8 cellular contexts compared by ENCODE assay signal in the genomic region with DNA sequence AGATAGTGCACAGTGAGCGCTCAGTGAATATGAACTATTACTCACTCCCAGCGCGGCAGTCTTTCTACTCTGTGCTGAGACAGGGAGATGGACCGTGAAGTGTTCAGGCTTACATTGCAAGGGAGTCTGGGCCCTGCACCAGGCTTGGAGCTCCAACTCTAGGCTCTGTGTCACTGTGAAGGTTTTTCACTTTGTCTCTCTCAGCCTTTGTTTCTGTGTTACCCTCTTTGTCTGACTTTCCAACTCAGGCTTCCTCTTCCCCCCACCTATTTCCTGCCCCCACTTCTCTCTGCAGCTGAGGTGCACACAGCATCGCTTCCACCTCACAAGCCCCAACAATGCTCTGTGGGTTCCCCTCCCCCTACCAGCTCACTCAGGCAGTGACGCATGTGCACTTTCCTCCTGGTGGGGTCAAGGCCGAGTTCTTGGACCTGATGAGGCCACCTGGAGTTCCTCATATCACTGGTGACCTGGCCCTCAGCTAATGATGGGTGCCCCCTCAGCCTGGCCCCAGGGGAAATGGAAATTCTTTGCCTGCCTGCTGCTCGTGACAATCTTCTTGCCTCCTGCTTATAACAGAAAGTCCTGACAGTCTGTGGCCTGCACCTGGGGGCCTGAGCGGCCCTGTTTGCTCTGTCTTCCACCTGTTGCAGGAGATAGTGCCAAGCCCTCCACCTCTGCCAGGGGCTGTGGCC. TPM values are rescaled to one million over a fixed set of nuclear protein-coding genes. Genes with fewer than 3 reads are reported as not detected.
A peak's percentile ranks its signal among the peaks of the same experiment; 100 is the strongest.
DNase-seq lines count a peak whose midpoint lies in the region; ATAC-seq and TF ChIP-seq lines count a peak whose summit lies in the region.

No MANE protein-coding gene starts in this region.

- TF ChIP-seq CTCF in CD8-positive, alpha-beta T cell (IDR thresholded peaks at IDR 0.05), result no peak
- TF ChIP-seq CTCF in right atrium auricular region (IDR thresholded peaks at IDR 0.05), result no peak

- peaks cover 35% of the 10 kb centered on the region for H3K36me3 Mint-ChIP-seq in CD8-positive, alpha-beta T cell

- no peaks in the 10 kb centered on the region for H3K27me3 ChIP-seq in CD8-positive, alpha-beta T cell (ENCODE audit: insufficient read depth, low read length)
- H3K27me3 ChIP-seq in right atrium auricular region, result no peaks in the 10 kb centered on the region

- no peaks in the 10 kb centered on the region for H3K9me3 ChIP-seq in CD8-positive, alpha-beta T cell (ENCODE audit: low read length)
- no peaks in the 10 kb centered on the region for H3K9me3 ChIP-seq in right atrium auricular region

- peak; percentile 77 for ATAC-seq in CD8-positive, alpha-beta T cell
- ATAC-seq in GM21526 (IDR thresholded peaks at IDR 0.05; ENCODE audit: low FRiP score, unreplicated experiment), result peak; percentile 39

- CTCF ChIA-PET in CD8-positive, alpha-beta T cell (lab: Charles Lee), result interaction anchor here (0.6 to 7.1 kb wide), 18 partner anchors 10 to 112 kb away, joined by 3 to 74 read pairs (median 5); partner anchors contain the start of genes FAM229A, HDAC1, MARCKSL1 and TSSK3

- H3K4me3 ChIP-seq in CD8-positive, alpha-beta T cell (ENCODE audit: low read depth, low read length), result peak overlapping the region; percentile 88
- no peak overlapping the region for H3K4me3 ChIP-seq in right atrium auricular region

- H3K4me1 ChIP-seq in CD8-positive, alpha-beta T cell (ENCODE audit: insufficient read depth, low read length), result peaks cover 43% of the 10 kb centered on the region
- H3K4me1 ChIP-seq in right atrium auricular region, result peaks cover 0 to 56% of the 10 kb centered on the region in 2 donors

- H3K27me3 Mint-ChIP-seq in CD8-positive, alpha-beta T cell (ENCODE audit: low read depth), result no peaks in the 10 kb centered on the region

- H3K27ac Mint-ChIP-seq in CD8-positive, alpha-beta T cell, result peak overlapping the region; percentile 99

- no peaks in the 10 kb centered on the region for H3K36me3 ChIP-seq in CD8-positive, alpha-beta T cell (ENCODE audit: insufficient read depth, low read length)
- no peaks in the 10 kb centered on the region for H3K36me3 ChIP-seq in right atrium auricular region

- H3K27ac ChIP-seq in CD8-positive, alpha-beta T cell (ENCODE audit: low read depth, low read length), result peak overlapping the region; percentile 74
- H3K27ac ChIP-seq in right atrium auricular region, result peak overlapping the region; percentile 62 to 66

- intact Hi-C loops in CD8-positive, alpha-beta T cell (cut with DNase I, micrococcal nuclease), result loop anchor here (1.0 to 5.0 kb wide), 8 partner anchors 10 to 308 kb away; partner anchors contain the start of genes EIF3I (in 2 of the 2), TMEM234 (in 2 of the 2), CCDC28B (in 1 of the 2) and HDAC1 (in 1 of the 2)

- peak; percentile 70 to 93 (median 82) for DNase-seq in CD8-positive, alpha-beta T cell
- DNase-seq in Kasumi-1 (lab: John Stamatoyannopoulos, UW) (peak; percentile 60 to 71), activated T-cell treated with anti-CD3 and anti-CD28 coated beads for 1 hour (ENCODE audit: low read depth) (peak; percentile 65), right atrium auricular region (ENCODE audit: low spot score) (no peak), NCI-H526 treated with DMSO at 0.1 percent for 48 hours (lab: John Stamatoyannopoulos, UW) (no peak), dedifferentiated amniotic fluid mesenchymal stem cell (ENCODE audit: extremely low spot score) (no peak)
- DNase-seq in stimulated activated CD4-positive, alpha-beta T cell treated with anti-CD3 and anti-CD28 coated beads, Interleukin-4, amount 100 ng/mL, for 4 hours, result peak; percentile 65 to 82

- POLR2A ChIA-PET in CD8-positive, alpha-beta T cell (lab: Charles Lee), result interaction anchor here (0.6 to 14.0 kb wide), 22 partner anchors 9 to 401 kb away, joined by 3 to 206 read pairs (median 4); partner anchors contain the start of genes CCDC28B, HDAC1, MARCKSL1 and RBBP4

- no peaks in the 10 kb centered on the region for H3K9me3 Mint-ChIP-seq in CD8-positive, alpha-beta T cell

- H3K4me3 Mint-ChIP-seq in CD8-positive, alpha-beta T cell, result peak overlapping the region; percentile 97

- peaks cover 56% of the 10 kb centered on the region for H3K4me1 Mint-ChIP-seq in CD8-positive, alpha-beta T cell (ENCODE audit: low read depth)

RNA-seq across cellular contexts. Expression of gene LCK, which starts 1.1 kb away (rescaled TPM):
- 100 to 1,000 TPM; 203 to 206 TPM for total RNA-seq in CD8-positive, alpha-beta T cell
- total RNA-seq in right atrium auricular region, result under 1 TPM; 0.74 to 0.98 TPM

RNA-seq across cellular contexts. Expression of gene FAM167B, which starts 3.0 kb away (rescaled TPM):
- under 1 TPM; 0.35 to 0.86 TPM for total RNA-seq in CD8-positive, alpha-beta T cell
- 1 to 10 TPM; 2.1 to 6.4 TPM for total RNA-seq in right atrium auricular region

RNA-seq across cellular contexts. Expression of gene EIF3I, which starts 27.8 kb away (rescaled TPM):
- total RNA-seq in CD8-positive, alpha-beta T cell, result 100 to 1,000 TPM in 1 of 2 experiments, 10 to 100 TPM in 1; 97.4 to 101 TPM
- total RNA-seq in right atrium auricular region, result 100 to 1,000 TPM; 123 to 131 TPM

RNA-seq across cellular contexts. Expression of gene TMEM234, which starts 27.8 kb away (rescaled TPM):
- total RNA-seq in CD8-positive, alpha-beta T cell, result 1 to 10 TPM; 8.6 to 9.1 TPM
- 1 to 10 TPM; 8.1 to 8.9 TPM for total RNA-seq in right atrium auricular region

RNA-seq across cellular contexts. Expression of gene DCDC2B, which starts 41.1 kb away (rescaled TPM):
- total RNA-seq in CD8-positive, alpha-beta T cell, result not detected
- total RNA-seq in right atrium auricular region, result not detected

Comparison
In these comparisons a context has a peak if more than half of its experiments do, and no peak if none do; other contexts are left out.
1. DNase-seq: peak in CD8-positive, alpha-beta T cell (7 of 7), Kasumi-1 (2 of 2), activated T-cell treated with anti-CD3 and anti-CD28 coated beads for 1 hour (single experiment) and stimulated activated CD4-positive, alpha-beta T cell treated with anti-CD3 and anti-CD28 coated beads, Interleukin-4, amount 100 ng/mL, for 4 hours (2 of 2); none in right atrium auricular region (single experiment), NCI-H526 treated with DMSO at 0.1 percent for 48 hours (single experiment) and dedifferentiated amniotic fluid mesenchymal stem cell (single experiment).
2. RNA of gene LCK, which starts 1.1 kb away (total RNA-seq): 203 to 206 TPM in CD8-positive, alpha-beta T cell; 0.74 to 0.98 TPM in right atrium auricular region; every median in the first group is over 100 times any median in the second.